ENCODE assay signal across 9 cellular contexts in the genomic region with DNA sequence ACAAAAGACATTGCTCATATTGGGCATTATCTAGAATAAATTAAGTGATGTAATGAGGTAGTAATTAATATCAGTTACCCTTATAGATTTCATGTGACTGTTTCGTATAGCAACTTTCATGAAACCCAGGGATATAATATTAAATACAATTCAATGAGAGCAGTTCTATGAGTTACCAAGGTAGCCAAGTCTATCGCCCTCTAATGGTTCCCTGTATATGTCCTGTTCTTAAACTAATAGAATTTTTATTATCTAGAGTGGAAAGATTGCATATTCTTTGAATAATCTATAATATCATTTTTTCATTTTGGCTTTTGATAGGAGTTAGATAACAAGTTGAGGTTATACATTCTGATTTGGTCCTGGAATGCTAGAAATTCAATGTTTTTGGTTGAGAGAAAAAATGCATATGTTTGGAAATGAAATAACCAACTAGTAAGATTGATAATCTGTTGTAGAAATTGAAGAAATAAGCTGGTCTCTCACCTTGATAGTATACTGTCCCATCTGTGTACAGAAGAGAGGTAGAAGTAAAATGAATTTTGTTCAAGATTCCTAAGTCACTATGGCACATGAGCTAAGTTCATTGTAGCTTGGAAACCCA. TPM values are rescaled to one million over a fixed set of nuclear protein-coding genes. Genes with fewer than 3 reads are reported as not detected.
A peak's percentile ranks its signal among the peaks of the same experiment; 100 is the strongest.
DNase-seq lines count a peak whose midpoint lies in the region; ATAC-seq and TF ChIP-seq lines count a peak whose summit lies in the region.
"Had no signal": no experiment of that assay in that cellular context is flagged by ENCODE, and none has a peak within 500 bp of the region (broad histone marks: within the 10 kb centered on the region; RNA-seq: fewer than 3 reads in every experiment).

No MANE protein-coding gene starts in this region.

- no peaks in the 10 kb centered on the region for H3K27me3 Mint-ChIP-seq in activated T-helper 17 cell treated with anti-CD3 and anti-CD28 coated beads, Interleukin-2, amount 50 U/mL, for 72 hours
- H3K27me3 Mint-ChIP-seq: activated CD4-positive, alpha-beta T cell treated with anti-CD3 and anti-CD28 coated beads, Interleukin-2, amount 10 ng/mL, durations not matched to agents 7 days and 5 days had no signal

- no peak for ATAC-seq in activated T-helper 17 cell treated with anti-CD3 and anti-CD28 coated beads, Interleukin-2, amount 50 U/mL, for 72 hours (replicated peaks)

- DNase-seq in A172 (ENCODE audit: low spot score) (peak; percentile 0), GM10248 (ENCODE audit: extremely low spot score) (no peak), OCI-M1 (lab: John Stamatoyannopoulos, UW) (peak; percentile 15), fibroblast of peridontal ligament (ENCODE audit: extremely low read depth) (peak; percentile 12), SKM-1 treated with dmso at 0.1 percent for 144 hours (lab: John Stamatoyannopoulos, UW; ENCODE audit: unreplicated experiment) (no peak), NCI-H128 (lab: John Stamatoyannopoulos, UW; ENCODE audit: unreplicated experiment) (no peak)
- no peak for DNase-seq in activated CD4-positive, alpha-beta T cell treated with anti-CD3 and anti-CD28 coated beads, Interleukin-2, amount 50 U/mL, for 48 hours
- DNase-seq: activated CD4-positive, alpha-beta T cell treated with anti-CD3 and anti-CD28 coated beads, Interleukin-2, amount 10 ng/mL, durations not matched to agents 7 days and 5 days had no signal

- H3K9me3 Mint-ChIP-seq in activated T-helper 17 cell treated with anti-CD3 and anti-CD28 coated beads, Interleukin-2, amount 50 U/mL, for 72 hours, result no peaks in the 10 kb centered on the region
- H3K9me3 Mint-ChIP-seq: activated CD4-positive, alpha-beta T cell treated with anti-CD3 and anti-CD28 coated beads, Interleukin-2, amount 10 ng/mL, durations not matched to agents 7 days and 5 days had no signal

- H3K4me1 Mint-ChIP-seq in activated T-helper 17 cell treated with anti-CD3 and anti-CD28 coated beads, Interleukin-2, amount 50 U/mL, for 72 hours, result no peaks in the 10 kb centered on the region
- H3K4me1 Mint-ChIP-seq: activated CD4-positive, alpha-beta T cell treated with anti-CD3 and anti-CD28 coated beads, Interleukin-2, amount 10 ng/mL, durations not matched to agents 7 days and 5 days had no signal

- no peak overlapping the region for H3K27ac Mint-ChIP-seq in activated T-helper 17 cell treated with anti-CD3 and anti-CD28 coated beads, Interleukin-2, amount 50 U/mL, for 72 hours
- H3K27ac Mint-ChIP-seq: activated CD4-positive, alpha-beta T cell treated with anti-CD3 and anti-CD28 coated beads, Interleukin-2, amount 10 ng/mL, durations not matched to agents 7 days and 5 days had no signal

- H3K36me3 Mint-ChIP-seq in activated T-helper 17 cell treated with anti-CD3 and anti-CD28 coated beads, Interleukin-2, amount 50 U/mL, for 72 hours (ENCODE audit: low read depth), result peaks cover 73% of the 10 kb centered on the region

- TF ChIP-seq CTCF in GM10248 (IDR thresholded peaks at IDR 0.05; ENCODE audit: control extremely low read depth, extremely low read depth, low read depth, missing control alignments), result peak; percentile 19

- POLR2A ChIA-PET in GM10248 (lab: Yijun Ruan, JAX), result no interaction called here

- H3K4me3 Mint-ChIP-seq in activated T-helper 17 cell treated with anti-CD3 and anti-CD28 coated beads, Interleukin-2, amount 50 U/mL, for 72 hours, result no peak overlapping the region
- H3K4me3 Mint-ChIP-seq: activated CD4-positive, alpha-beta T cell treated with anti-CD3 and anti-CD28 coated beads, Interleukin-2, amount 10 ng/mL, durations not matched to agents 7 days and 5 days had no signal

- CTCF ChIA-PET in GM10248 (lab: Yijun Ruan, JAX), result interaction anchor here (1.1 to 2.1 kb wide), 4 partner anchors 8 to 25 kb away, joined by 3 to 6 read pairs (median 4); no protein-coding TSS in a partner anchor

RNA-seq across cellular contexts. Expression of gene SCFD1, which starts 59.7 kb away (rescaled TPM):
- total RNA-seq in A172 (2014; rRNA removed; shearing (Covaris generic)), result 50.0 and 60.6 TPM in 2 replicates
- 10 to 100 TPM; 53.9 to 70.7 TPM for total RNA-seq in activated T-helper 17 cell treated with anti-CD3 and anti-CD28 coated beads, Interleukin-2, amount 50 U/mL, for 72 hours

Comparison
In these comparisons a context has a peak if more than half of its experiments do, and no peak if none do; other contexts are left out.
1. DNase-seq: peak in A172 (single experiment), OCI-M1 (single experiment) and fibroblast of peridontal ligament (single experiment); none in GM10248 (single experiment), SKM-1 treated with dmso at 0.1 percent for 144 hours (single experiment), activated CD4-positive, alpha-beta T cell treated with anti-CD3 and anti-CD28 coated beads, Interleukin-2, amount 50 U/mL, for 48 hours (0 of 2) and NCI-H128 (single experiment).